ENCODE assay signal across 11 cellular contexts in the genomic region with DNA sequence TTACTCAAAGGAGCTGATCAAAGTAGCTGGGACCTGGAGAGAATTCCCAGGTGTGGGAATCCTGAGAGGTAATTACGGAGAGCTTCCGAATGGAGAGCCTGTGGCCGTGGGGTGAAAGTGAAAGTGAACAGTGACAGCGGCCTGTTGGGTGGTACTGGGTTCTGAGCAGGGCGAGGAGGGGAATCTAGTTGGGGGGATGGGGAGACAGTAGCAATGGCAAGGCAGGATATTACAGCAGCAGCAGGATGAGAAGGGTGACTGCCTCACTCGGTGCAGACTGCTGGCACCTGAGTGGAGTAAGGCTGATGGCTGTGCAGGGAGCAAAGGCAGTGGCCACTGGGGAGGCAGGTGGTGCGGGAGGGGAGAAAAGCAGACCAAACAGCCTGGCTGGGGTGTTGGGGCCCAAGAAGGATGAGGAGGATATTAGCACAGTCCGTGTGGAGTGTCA.
A peak's percentile ranks its signal among the peaks of the same experiment; 100 is the strongest.
DNase-seq lines count a peak whose midpoint lies in the region; ATAC-seq, FAIRE-seq and TF ChIP-seq lines count a peak whose summit lies in the region.
"Had no signal": no experiment of that assay in that cellular context is flagged by ENCODE, and none has a peak within 500 bp of the region (broad histone marks: within the 10 kb centered on the region; RNA-seq: fewer than 3 reads in every experiment).

No MANE protein-coding gene starts in this region.

- H3K27ac Mint-ChIP-seq in WTC11 = peak overlapping the region; percentile 28
- H3K27ac Mint-ChIP-seq: nephron had no signal

- 59% methylated on average over 8 of the region's 8 CpGs for WGBS in A549 (ENCODE audit: missing lambda C conversion rate)

- no peak for FAIRE-seq in A549 (lab: Jason Lieb, UNC)
- FAIRE-seq: astrocyte had no signal

- POLR2A ChIA-PET in A549 (lab: Yijun Ruan, JAX) = no interaction called here
- POLR2A ChIA-PET in WTC11 (lab: Charles Lee) = no interaction called here

- H3K36me3 Mint-ChIP-seq in WTC11 = no peaks in the 10 kb centered on the region

- H3K4me2 ChIP-seq in A549 = peak overlapping the region; percentile 66

- H3K9me3 ChIP-seq in A549 = no peaks in the 10 kb centered on the region
- H3K9me3 ChIP-seq in mononuclear cell (ENCODE audit: low read depth, low read length) = no peaks in the 10 kb centered on the region

- H3K27me3 Mint-ChIP-seq in WTC11 (ENCODE audit: low read depth) = no peaks in the 10 kb centered on the region; the same call in 1 of the 2 replicates

- no peak for TF ChIP-seq EP300 in A549 (IDR thresholded peaks at IDR 0.05)

- no peaks in the 10 kb centered on the region for H3K36me3 ChIP-seq in GM06990 (ENCODE audit: control insufficient read depth, insufficient read depth, low read length)

- no peak for TF ChIP-seq RAD21 in A549 (conservative IDR thresholded peaks at IDR 0.05 in 1 of 2, IDR thresholded peaks at IDR 0.05 in 1 of 2)

- H3K4me1 Mint-ChIP-seq in WTC11 = peaks cover 11% of the 10 kb centered on the region
- H3K4me1 Mint-ChIP-seq: nephron had no signal

- H3K4me1 ChIP-seq in A549 = peaks cover 17% of the 10 kb centered on the region
- peaks cover 51% of the 10 kb centered on the region for H3K4me1 ChIP-seq in mononuclear cell (ENCODE audit: insufficient read depth, low read length)

- peaks cover 9% of the 10 kb centered on the region; the same call in 1 of the 2 replicates for H3K9me3 Mint-ChIP-seq in WTC11
- H3K9me3 Mint-ChIP-seq: nephron had no signal

- ATAC-seq in A549 = peak; percentile 48 to 70; a peak in 4 of 6 replicates
- peak; percentile 65 for ATAC-seq in WTC11
- ATAC-seq in GM19035 (IDR thresholded peaks at IDR 0.05; ENCODE audit: unreplicated experiment) = no peak
- ATAC-seq in HG03095 (IDR thresholded peaks at IDR 0.05; ENCODE audit: unreplicated experiment) = no peak
- no peak for ATAC-seq in HG03469 (IDR thresholded peaks at IDR 0.05; ENCODE audit: unreplicated experiment)

- peak overlapping the region; percentile 23 to 78; a peak in 5 of 6 replicates for H3K27ac ChIP-seq in A549

- TF ChIP-seq CTCF in A549 (IDR thresholded peaks at IDR 0.05) (no peak), GM06990 (IDR thresholded peaks at IDR 0.05; ENCODE audit: insufficient read depth, low read length, poor library complexity, severe bottlenecking) (no peak), WTC11 (IDR thresholded peaks at IDR 0.05) (no peak)

- no peaks in the 10 kb centered on the region for H3K27me3 ChIP-seq in GM06990 (replicated peaks; ENCODE audit: control insufficient read depth, insufficient read depth, low read length)
- H3K27me3 ChIP-seq in mononuclear cell (ENCODE audit: insufficient read depth, low read length) = no peaks in the 10 kb centered on the region

- no peak overlapping the region for H3K4me3 Mint-ChIP-seq in WTC11
- H3K4me3 Mint-ChIP-seq: nephron had no signal

- TF ChIP-seq POLR2A in A549 (IDR thresholded peaks at IDR 0.05; ENCODE audit: low read length) = no peak

- H3K4me3 ChIP-seq in A549 (peak overlapping the region; percentile 12; the same call in 1 of the 3 replicates), GM06990 (replicated peaks; ENCODE audit: low read depth, low read length) (peak overlapping the region; percentile 57), mononuclear cell (ENCODE audit: low read length) (peak overlapping the region; percentile 25)

- CTCF ChIA-PET in A549 (lab: Yijun Ruan, JAX) = interaction anchor here (0.6 to 1.8 kb wide), 2 partner anchors 13 to 568 kb away, joined by 3 to 5 read pairs; no protein-coding TSS in a partner anchor
- CTCF ChIA-PET in WTC11 (lab: Charles Lee) = interaction anchor here (0.6 kb wide), 1 partner anchor 13 kb away, joined by 3 read pairs; no protein-coding TSS in a partner anchor

- no peak for DNase-seq in A549 (ENCODE audit: low read depth in 1 of 2, low spot score in 1 of 2)
- DNase-seq in GM06990 (ENCODE audit: extremely low read depth, insufficient read length) = peak; percentile 62
- no peak for DNase-seq in WTC11 (ENCODE audit: low spot score)
- no peak for DNase-seq in DMS 273 treated with DMSO at 0.1 percent for 48 hours (lab: John Stamatoyannopoulos, UW)
- DNase-seq: NCI-H187 had no signal

TF ChIP-seq in A549, 52 proteins besides CTCF, POLR2A, EP300 and RAD21 (continues in another document):
- TF ChIP-seq CBX8 (IDR thresholded peaks at IDR 0.05) (no peak), HEYL (CRISPR knock-in tag; IDR thresholded peaks at IDR 0.05) (no peak), RFX5 (IDR thresholded peaks at IDR 0.05) (no peak), NFE2L2 (conservative IDR thresholded peaks at IDR 0.05; ENCODE audit: low read length) (no peak), NR3C1 (IDR thresholded peaks at IDR 0.05) (no peak), ZC3H11A (IDR thresholded peaks at IDR 0.05) (no peak), ZSCAN20 (CRISPR knock-in tag; IDR thresholded peaks at IDR 0.05) (no peak), EHF (CRISPR knock-in tag; IDR thresholded peaks at IDR 0.05) (no peak), FOSL2 (IDR thresholded peaks at IDR 0.05) (no peak), FOSL2 (CRISPR knock-in tag; IDR thresholded peaks at IDR 0.05) (no peak), HMGXB4 (CRISPR knock-in tag; IDR thresholded peaks at IDR 0.05; ENCODE audit: borderline replicate concordance) (no peak), RARB (CRISPR knock-in tag; IDR thresholded peaks at IDR 0.05) (no peak), CHD4 (IDR thresholded peaks at IDR 0.05; ENCODE audit: borderline replicate concordance) (no peak)
- TF ChIP-seq, protein P1, sequence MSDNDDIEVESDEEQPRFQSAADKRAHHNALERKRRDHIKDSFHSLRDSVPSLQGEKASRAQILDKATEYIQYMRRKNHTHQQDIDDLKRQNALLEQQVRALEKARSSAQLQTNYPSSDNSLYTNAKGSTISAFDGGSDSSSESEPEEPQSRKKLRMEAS (IDR thresholded peaks at IDR 0.05) = no peak
- TF ChIP-seq, protein P2, sequence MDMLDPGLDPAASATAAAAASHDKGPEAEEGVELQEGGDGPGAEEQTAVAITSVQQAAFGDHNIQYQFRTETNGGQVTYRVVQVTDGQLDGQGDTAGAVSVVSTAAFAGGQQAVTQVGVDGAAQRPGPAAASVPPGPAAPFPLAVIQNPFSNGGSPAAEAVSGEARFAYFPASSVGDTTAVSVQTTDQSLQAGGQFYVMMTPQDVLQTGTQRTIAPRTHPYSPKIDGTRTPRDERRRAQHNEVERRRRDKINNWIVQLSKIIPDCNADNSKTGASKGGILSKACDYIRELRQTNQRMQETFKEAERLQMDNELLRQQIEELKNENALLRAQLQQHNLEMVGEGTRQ (IDR thresholded peaks at IDR 0.05) = no peak

TF ChIP-seq in WTC11, 78 proteins besides CTCF, POLR2A, EP300 and RAD21 (continues in another document):
- TF ChIP-seq ARID4B (CRISPR knock-in tag; IDR thresholded peaks at IDR 0.05; ENCODE audit: borderline replicate concordance) (no peak), AFF4 (CRISPR knock-in tag; IDR thresholded peaks at IDR 0.05; ENCODE audit: borderline replicate concordance) (no peak)

Comparison
In these comparisons a context has a peak if more than half of its experiments do, and no peak if none do; other contexts are left out.
1. ATAC-seq: peak in A549 (2 of 2) and WTC11 (single experiment); none in GM19035 (single experiment), HG03095 (single experiment) and HG03469 (single experiment).
2. Peak in every context shown above with its lines, with median percentiles within 50 percentile points of each other: H3K4me3 ChIP-seq.